In the genomic region with DNA sequence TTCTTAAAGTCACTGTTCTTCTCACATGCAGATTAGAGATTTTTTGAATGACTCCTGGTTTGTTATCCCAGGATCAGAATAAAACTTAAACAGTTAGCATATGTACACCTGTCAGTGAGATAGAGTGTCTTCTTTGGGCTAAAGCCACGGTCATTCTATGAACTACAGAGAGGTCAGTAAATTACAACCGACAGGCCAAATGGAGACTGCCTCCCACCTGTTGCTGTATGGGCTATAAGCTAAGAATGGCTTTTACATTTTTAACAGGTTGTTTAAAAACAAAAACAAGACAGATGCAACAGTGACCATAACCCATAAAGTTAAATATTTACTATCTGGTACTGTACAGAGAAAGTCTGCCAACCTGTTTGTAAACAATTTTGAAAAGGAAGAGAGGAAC, we compare ENCODE assay signal across 10 cellular contexts.
"Had no signal": no experiment of that assay in that cellular context is flagged by ENCODE, and none has a peak within 500 bp of the region (broad histone marks: within the 10 kb centered on the region; RNA-seq: fewer than 3 reads in every experiment).

No MANE protein-coding gene starts in this region.

- ATAC-seq: GM23338, K562 had no signal

- H3K4me2 ChIP-seq: GM23338 had no signal

- FAIRE-seq: H1, H54, HTR-8/SVneo, K562 had no signal

- H2AFZ ChIP-seq: GM23338 had no signal

- H3K4me3 ChIP-seq: GM23338, K562 had no signal

- DNase-seq: H9, HCEC 1CT, HFFc6, IMR-90, KG1 had no signal
